14 cellular contexts compared by ENCODE assay signal in the genomic region with DNA sequence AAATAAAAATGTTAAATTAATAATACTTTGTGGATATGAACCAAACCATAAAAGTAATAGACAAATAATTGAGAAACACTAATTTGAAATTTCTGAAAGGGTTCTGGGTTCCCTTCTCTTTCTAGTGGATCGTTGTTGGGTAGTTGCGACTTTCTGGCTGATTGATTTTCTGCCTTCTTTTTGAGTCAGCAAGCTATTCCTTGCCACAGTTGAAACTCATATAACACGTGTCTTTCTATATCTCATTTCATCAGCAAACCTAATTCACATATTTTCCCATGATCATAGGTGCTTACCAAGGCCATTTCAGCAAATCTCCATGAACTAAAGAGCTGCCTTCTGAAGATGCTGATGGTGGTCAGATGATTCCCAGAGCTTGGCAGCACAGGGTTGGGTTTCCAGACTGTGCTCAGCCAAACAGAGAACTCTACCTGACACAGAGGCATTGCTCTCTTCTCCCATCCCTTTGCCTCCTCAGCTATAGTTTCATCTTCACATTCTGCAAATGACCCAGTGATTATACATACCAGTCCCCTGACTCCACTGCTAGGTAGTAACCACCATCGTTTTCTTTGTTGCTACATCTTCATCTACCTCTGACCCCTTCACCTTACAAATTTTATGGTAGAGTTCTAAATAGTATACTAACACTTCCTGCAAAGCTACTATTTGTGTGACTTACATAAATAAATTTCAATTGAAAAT.
DNase-seq lines count a peak whose midpoint lies in the region; ATAC-seq lines count a peak whose summit lies in the region.
"Had no signal": no experiment of that assay in that cellular context is flagged by ENCODE, and none has a peak within 500 bp of the region (broad histone marks: within the 10 kb centered on the region; RNA-seq: fewer than 3 reads in every experiment).

No MANE protein-coding gene starts in this region.

- no peak overlapping the region for H3K4me3 Mint-ChIP-seq in T-cell

- H3K27me3 Mint-ChIP-seq in T-cell: no peaks in the 10 kb centered on the region

- no peaks in the 10 kb centered on the region for H3K36me3 Mint-ChIP-seq in T-cell

- H3K4me1 Mint-ChIP-seq in T-cell: no peaks in the 10 kb centered on the region

- H3K27ac Mint-ChIP-seq in T-cell: no peak overlapping the region

- ATAC-seq in GM18498 (IDR thresholded peaks at IDR 0.05; ENCODE audit: unreplicated experiment) (peak; percentile 56), GM19463 (IDR thresholded peaks at IDR 0.05; ENCODE audit: unreplicated experiment) (peak; percentile 59), HG02642 (IDR thresholded peaks at IDR 0.05; ENCODE audit: poor library complexity, unreplicated experiment) (peak; percentile 69), HG03439 (IDR thresholded peaks at IDR 0.05; ENCODE audit: unreplicated experiment) (peak; percentile 90), T-cell (replicated peaks in 1 of 4) (no peak)
- ATAC-seq: left lung had no signal

- CTCF ChIA-PET in T-cell (lab: Charles Lee): no interaction called here

- no peaks in the 10 kb centered on the region for H3K9me3 Mint-ChIP-seq in T-cell

- no peak for DNase-seq in inferior parietal cortex (ENCODE audit: extremely low spot score)
- no peak for DNase-seq in midbrain (lab: John Stamatoyannopoulos, UW)
- DNase-seq in UCSD-AML1 (lab: John Stamatoyannopoulos, UW; ENCODE audit: unreplicated experiment): no peak
- DNase-seq in T-cell: no peak
- DNase-seq: activated gamma-delta T cell treated with Interleukin-2 at 50 U/mL for 16 hours, GDM1, hypothalamus, left lung, SK-N-SH, testis had no signal

- POLR2A ChIA-PET in T-cell (lab: Charles Lee): no interaction called here

Comparison
In these comparisons a context has a peak if more than half of its experiments do, and no peak if none do; other contexts are left out.
1. ATAC-seq: peak in GM18498 (single experiment), GM19463 (single experiment), HG02642 (single experiment) and HG03439 (single experiment); none in T-cell (0 of 4).